Comparison of ENCODE assay signal across 21 cellular contexts in genomic region chr5:149995385-149996085, GRCh38. TPM values are rescaled to one million over a fixed set of nuclear protein-coding genes. Genes with fewer than 3 reads are reported as not detected.
DNase-seq lines count a peak whose midpoint lies in the region; ATAC-seq and TF ChIP-seq lines count a peak whose summit lies in the region.
"Had no signal": no experiment of that assay in that cellular context is flagged by ENCODE, and none has a peak within 500 bp of the region (broad histone marks: within the 10 kb centered on the region; RNA-seq: fewer than 3 reads in every experiment).

No MANE protein-coding gene starts in this region.

- DNase-seq in Ammon's horn (ENCODE audit: low spot score) (peak; percentile 85), head of caudate nucleus (peak in 41 of 42 donors; percentile 4 to 85 (median 59)), prostate gland (ENCODE audit: low spot score) (peak; percentile 60), activated gamma-delta T cell (lab: John Stamatoyannopoulos, UW) (no peak), DMS53 treated with DMSO at 0.1 percent for 48 hours (lab: John Stamatoyannopoulos, UW; ENCODE audit: unreplicated experiment) (no peak)
- DNase-seq: activated B cell treated with CpG ODN at 0.5 μM for 24 hours; activated CD8-positive, alpha-beta T cell treated with anti-CD3 and anti-CD28 coated beads, Interleukin-2, amount 10 ng/mL, durations not matched to agents 7 days and 5 days; activated T-cell treated with anti-CD3 and anti-CD28 coated beads, Interleukin-2, amount 50 U/mL, for 48 hours; EL; foreskin keratinocyte; stimulated activated CD4-positive, alpha-beta T cell treated with anti-CD3 and anti-CD28 coated beads, Interleukin-15, amount 100 ng/mL, for 24 hours; stimulated activated naive CD4-positive, alpha-beta T cell; T-helper 17 cell; uterus had no signal

- ATAC-seq in HG02678 (IDR thresholded peaks at IDR 0.05; ENCODE audit: unreplicated experiment) (no peak), GM19328 (IDR thresholded peaks at IDR 0.05; ENCODE audit: unreplicated experiment) (no peak)
- ATAC-seq: activated CD8-positive, alpha-beta T cell treated with anti-CD3 and anti-CD28 coated beads, Interleukin-2, amount 10 ng/mL, durations not matched to agents 7 days and 5 days; foreskin keratinocyte; natural killer cell treated with Interleukin-12 subunit alpha and Interleukin-12 subunit beta and Interleukin-15 and Interleukin-18, amount 100 ng/mL, for 72 hours; T-helper 17 cell had no signal

- intact Hi-C loops in head of caudate nucleus (cut with DNase I) (no loop called here), prostate gland (cut with DNase I) (no loop called here)

- peak overlapping the region in 1 of 2 donors; percentile 19 for H3K4me3 ChIP-seq in prostate gland
- H3K4me3 ChIP-seq: uterus had no signal

- H3K36me3 ChIP-seq in prostate gland: no peaks in the 10 kb centered on the region
- H3K36me3 ChIP-seq: uterus had no signal

- H3K27me3 ChIP-seq in prostate gland (replicated peaks; ENCODE audit: insufficient read depth): no peaks in the 10 kb centered on the region
- H3K27me3 ChIP-seq: foreskin keratinocyte, uterus had no signal

- H3K27ac ChIP-seq in VCaP (peak overlapping the region; percentile 100), prostate gland (peak overlapping the region; percentile 67 to 95)
- H3K27ac ChIP-seq: foreskin keratinocyte, RWPE1, uterus had no signal

- WGBS in prostate gland: 39% methylated on average over 9 of the region's 9 CpGs

- H3K4me1 ChIP-seq in prostate gland (replicated peaks): peaks cover 29% of the 10 kb centered on the region
- H3K4me1 ChIP-seq: uterus had no signal

- H3K9me3 ChIP-seq in prostate gland: no peaks in the 10 kb centered on the region
- H3K9me3 ChIP-seq: uterus had no signal

- no peak for TF ChIP-seq POLR2A in prostate gland (IDR thresholded peaks at IDR 0.05)

- TF ChIP-seq CTCF in VCaP (conservative IDR thresholded peaks at IDR 0.05) (no peak), prostate gland (IDR thresholded peaks at IDR 0.05) (no peak)

RNA-seq across cellular contexts. Expression of gene TIGD6, which starts 4.9 kb away (rescaled TPM):
- 10 to 100 TPM in 1 of 2 donors, 1 to 10 TPM in 1; 4.7 to 11.7 TPM for total RNA-seq in prostate gland

RNA-seq across cellular contexts. Expression of gene HMGXB3, which starts 5.0 kb away (rescaled TPM):
- total RNA-seq in prostate gland: 10 to 100 TPM; 49.6 to 64.2 TPM

RNA-seq across cellular contexts. Expression of gene SLC26A2, which starts 35.0 kb away (rescaled TPM):
- 10 to 100 TPM; 19.4 to 31.0 TPM for total RNA-seq in prostate gland

RNA-seq across cellular contexts. Expression of gene PDE6A, which starts 50.9 kb away (rescaled TPM):
- under 1 TPM in 1 of 2 donors, not detected in 1; 0.91 TPM for total RNA-seq in prostate gland
- total RNA-seq: activated B cell treated with CpG ODN at 0.5 μM for 24 hours; activated CD8-positive, alpha-beta T cell treated with anti-CD3 and anti-CD28 coated beads, Interleukin-2, amount 10 ng/mL, durations not matched to agents 7 days and 5 days; foreskin keratinocyte; HT1080; lung microvascular endothelial cell; natural killer cell treated with Interleukin-12 subunit alpha and Interleukin-12 subunit beta and Interleukin-15 and Interleukin-18, amount 100 ng/mL, for 72 hours; T-helper 17 cell had no signal

Comparison
In these comparisons a context has a peak if more than half of its experiments do, and no peak if none do; other contexts are left out.
1. DNase-seq: peak in Ammon's horn (single experiment), head of caudate nucleus (41 of 42) and prostate gland (single experiment); none in activated gamma-delta T cell (single experiment) and DMS53 treated with DMSO at 0.1 percent for 48 hours (single experiment).